In the genomic region with DNA sequence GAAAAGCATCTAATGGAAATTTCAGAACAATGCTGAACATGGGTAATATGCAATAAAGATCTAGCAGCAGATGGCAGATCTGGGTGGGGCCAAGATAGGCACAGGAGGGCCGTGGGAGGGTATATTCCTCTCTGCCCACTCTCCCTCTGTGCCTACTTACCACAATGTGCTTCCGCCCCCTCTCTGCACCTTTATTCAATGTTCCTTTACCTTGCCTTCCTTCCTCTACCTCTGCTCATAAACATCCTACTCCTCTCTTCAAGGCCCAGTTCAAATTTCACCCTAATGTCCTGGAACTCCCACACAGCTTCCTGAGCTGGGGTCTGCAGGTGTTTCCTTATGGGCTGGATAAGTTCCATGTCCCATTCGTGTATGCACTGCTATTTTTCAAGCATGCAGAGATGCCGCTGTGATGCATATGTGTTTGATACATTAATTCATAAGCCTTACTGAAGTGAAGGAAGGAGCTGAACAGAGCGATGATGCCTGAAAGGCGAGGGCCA, we compare ENCODE assay signal across 23 cellular contexts.
"Had no signal": no experiment of that assay in that cellular context is flagged by ENCODE, and none has a peak within 500 bp of the region (broad histone marks: within the 10 kb centered on the region; RNA-seq: fewer than 3 reads in every experiment).

No MANE protein-coding gene starts in this region.

- H3K4me3 ChIP-seq: ascending aorta, body of pancreas, PC-9 had no signal

- H3K27me3 ChIP-seq: ascending aorta, body of pancreas had no signal

- H3K4me2 ChIP-seq: PC-9 had no signal

- DNase-seq: activated B cell treated with CpG ODN at 0.5 μM for 24 hours; activated CD4-positive, alpha-beta memory T cell treated with anti-CD3 and anti-CD28 coated beads for 36 hours; activated CD4-positive, alpha-beta T cell treated with anti-CD3 and anti-CD28 coated beads for 1 hour; activated CD4-positive, alpha-beta T cell treated with anti-CD3 and anti-CD28 coated beads, Interleukin-2, amount 10 ng/mL, durations not matched to agents 7 days and 5 days; activated CD8-positive, alpha-beta memory T cell treated with anti-CD3 and anti-CD28 coated beads for 24 hours; activated effector memory CD4-positive, alpha-beta T cell treated with anti-CD3 and anti-CD28 coated beads, Interleukin-2, amount 50 U/mL, for 16 hours; activated naive CD4-positive, alpha-beta T cell treated with Interleukin-2 at 50 U/mL for 16 hours; activated naive CD8-positive, alpha-beta T cell treated with anti-CD3 and anti-CD28 coated beads, Interleukin-2, amount 50 U/mL, for 24 hours; activated T-cell treated with anti-CD3 and anti-CD28 coated beads, Interleukin-2, amount 50 U/mL, for 4 hours; amniotic stem cell; body of pancreas; central memory CD4-positive, alpha-beta T cell; KG1; NCI-H1092; NCI-H1417 treated with DMSO at 0.1 percent for 48 hours; NCI-H1694 treated with DMSO at 0.1 percent for 48 hours; NCI-H2029 treated with DMSO at 0.1 percent for 48 hours; NCI-H446; PC-9; SIG-M5; T-helper 2 cell; T1000 had no signal

- H3K27ac ChIP-seq: ascending aorta, body of pancreas, PC-9 had no signal

- H3K9me3 ChIP-seq: ascending aorta, body of pancreas had no signal
